In the genomic region with DNA sequence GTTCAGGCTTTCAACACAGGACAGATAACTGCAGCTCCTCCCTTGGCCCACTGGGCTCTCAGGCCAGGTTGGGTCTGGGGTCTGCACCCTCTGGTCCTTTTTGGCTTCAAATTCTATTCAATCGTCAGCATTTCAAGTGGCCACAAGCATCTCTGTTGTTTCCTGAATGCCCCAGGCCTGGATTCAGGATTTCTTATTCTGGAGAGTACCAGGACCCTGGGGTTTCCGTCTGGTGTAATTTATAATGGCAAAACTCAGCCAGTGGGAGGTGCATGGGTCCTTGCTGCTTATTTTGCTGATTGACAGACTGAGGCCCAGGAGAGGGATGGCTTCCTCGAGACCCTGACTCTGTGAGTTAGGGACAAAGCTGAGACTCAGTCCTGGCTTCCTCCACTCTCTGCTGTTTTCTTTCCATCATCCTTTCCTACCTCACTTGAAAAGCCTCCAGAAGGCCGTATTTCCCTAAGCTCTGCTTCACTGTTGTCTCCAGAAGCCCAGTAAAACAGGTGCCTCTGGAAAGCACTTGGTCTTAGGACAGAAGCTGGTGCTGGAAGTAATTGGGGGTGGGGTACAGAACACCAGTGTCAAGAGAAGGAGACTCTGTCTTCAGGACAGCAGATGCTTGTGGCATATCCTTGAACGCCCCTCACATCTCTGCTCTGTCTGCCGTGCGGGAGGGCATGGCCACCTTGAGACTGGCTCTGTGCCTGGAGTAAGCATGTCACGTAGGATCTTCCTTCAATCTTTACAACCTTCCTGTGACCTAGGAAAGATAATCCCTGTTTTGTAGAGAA, we compare ENCODE assay signal across 9 cellular contexts. TPM values are rescaled to one million over a fixed set of nuclear protein-coding genes. Genes with fewer than 3 reads are reported as not detected.
DNase-seq lines count a peak whose midpoint lies in the region; ATAC-seq, FAIRE-seq and TF ChIP-seq lines count a peak whose summit lies in the region.
"Had no signal": no experiment of that assay in that cellular context is flagged by ENCODE, and none has a peak within 500 bp of the region (broad histone marks: within the 10 kb centered on the region; RNA-seq: fewer than 3 reads in every experiment).

No MANE protein-coding gene starts in this region.

- in situ Hi-C loops in Panc1 (cut with HindIII; ENCODE audit: low pct_unique_long_range_greater_than_20kb, low sequenced_read_pairs) = no loop called here
- in situ Hi-C loops in K562 (cut with MboI) = no loop called here

- H3K4me3 ChIP-seq in Panc1 (ENCODE audit: low read depth in 2 of 2, low read length in 2 of 2) (no peak overlapping the region), K562 (no peak overlapping the region; the same call in 1 of the 2 replicates), lower lobe of right lung (no peak overlapping the region), stomach smooth muscle (ENCODE audit: low read length in 2 of 2) (peak overlapping the region in 1 of 2 donors; percentile 40)

- peaks cover 26% of the 10 kb centered on the region for H3K4me1 ChIP-seq in Panc1 (ENCODE audit: control insufficient read depth, insufficient read depth, low read length)
- H3K4me1 ChIP-seq in K562 (replicated peaks in 1 of 2; ENCODE audit: control insufficient read depth in 2 of 2, insufficient read depth in 2 of 2, low read length in 2 of 2) = peaks cover 61 to 66% of the 10 kb centered on the region in 2 experiments
- H3K4me1 ChIP-seq in lower lobe of right lung = peaks cover 98% of the 10 kb centered on the region
- peaks cover 49% of the 10 kb centered on the region for H3K4me1 ChIP-seq in stomach smooth muscle (ENCODE audit: control insufficient read depth, insufficient read depth, low read length)

- H3K9me1 ChIP-seq in K562 (ENCODE audit: control insufficient read depth, insufficient read depth, low read length) = no peaks in the 10 kb centered on the region

- no peak for TF ChIP-seq RAD21 in K562 (CRISPR knock-in tag; conservative IDR thresholded peaks at IDR 0.05 in 1 of 2, IDR thresholded peaks at IDR 0.05 in 1 of 2)

- peak overlapping the region; percentile 36; the same call in 1 of the 2 replicates for H2AFZ ChIP-seq in K562 (ENCODE audit: low read depth, low read length)

- no peaks in the 10 kb centered on the region for H3K27me3 ChIP-seq in Panc1 (ENCODE audit: control insufficient read depth, insufficient read depth, low read length)
- no peaks in the 10 kb centered on the region for H3K27me3 ChIP-seq in K562 (ENCODE audit: control insufficient read depth in 2 of 2, insufficient read depth in 2 of 2, low read length in 2 of 2)
- no peaks in the 10 kb centered on the region for H3K27me3 ChIP-seq in lower lobe of right lung (ENCODE audit: low read depth)
- H3K27me3 ChIP-seq in stomach smooth muscle (ENCODE audit: control insufficient read depth in 1 of 2, insufficient read depth in 2 of 2, low read length in 2 of 2) = no peaks in the 10 kb centered on the region

- WGBS in K562 (ENCODE audit: insufficient coverage, low coverage, missing lambda C conversion rate) = 36% methylated on average over 8 of the region's 8 CpGs

- DNase-seq in Panc1 (ENCODE audit: low read depth, low spot score) (no peak), K562 (ENCODE audit: extremely low read depth in 1 of 4, low spot score in 3 of 4) (no peak), lower lobe of right lung (no peak), urothelium cell line (ENCODE audit: low spot score) (no peak), NCI-H1092 treated with DMSO at 0.1 percent for 48 hours (lab: John Stamatoyannopoulos, UW) (no peak), SKM-1 (lab: John Stamatoyannopoulos, UW; ENCODE audit: unreplicated experiment) (no peak)
- DNase-seq in activated effector memory CD4-positive, alpha-beta T cell treated with anti-CD3 and anti-CD28 coated beads, Interleukin-2, amount 50 U/mL, for 16 hours = no peak

- TF ChIP-seq EP300 in K562 (IDR thresholded peaks at IDR 0.05; ENCODE audit: low read length) = no peak

- H3K4me2 ChIP-seq in K562 (ENCODE audit: insufficient read depth, low read length) = peak overlapping the region; percentile 75

- H3K36me3 ChIP-seq in Panc1 (ENCODE audit: control insufficient read depth, insufficient read depth, low read length) (no peaks in the 10 kb centered on the region), K562 (ENCODE audit: control insufficient read depth, insufficient read depth, low read length) (peaks cover 68% of the 10 kb centered on the region), lower lobe of right lung (no peaks in the 10 kb centered on the region), stomach smooth muscle (ENCODE audit: control insufficient read depth in 2 of 2, insufficient read depth in 2 of 2, low read length in 2 of 2) (no peaks in the 10 kb centered on the region)

- CTCF ChIA-PET in Panc1 (lab: Charles Lee) = interaction anchor here (0.6 kb wide), 1 partner anchor 52 kb away, joined by 3 read pairs; no protein-coding TSS in a partner anchor
- CTCF ChIA-PET in K562 (lab: Yijun Ruan, JAX; ENCODE audit: low intra/inter-chr PET ratio) = interaction anchor here (0.6 kb wide), 1 partner anchor 14 kb away, joined by 3 read pairs; no protein-coding TSS in a partner anchor

- peaks cover 96% of the 10 kb centered on the region for H3K79me2 ChIP-seq in K562 (ENCODE audit: control insufficient read depth, insufficient read depth, low read length)

- H3K9me3 ChIP-seq in Panc1 (ENCODE audit: control insufficient read depth, insufficient read depth, low read depth, low read length) (peaks cover 10% of the 10 kb centered on the region; the same call in 1 of the 2 replicates), K562 (replicated peaks; ENCODE audit: control insufficient read depth, insufficient read depth, low read depth, low read length) (peaks cover 21% of the 10 kb centered on the region), lower lobe of right lung (no peaks in the 10 kb centered on the region), stomach smooth muscle (ENCODE audit: control insufficient read depth in 2 of 2, low read length in 2 of 2) (no peaks in the 10 kb centered on the region)

- ATAC-seq in Panc1 = peak; percentile 36
- peak; percentile 4 for ATAC-seq in K562
- ATAC-seq in lower lobe of right lung = peak; percentile 0 to 9

- TF ChIP-seq CTCF in Panc1 (IDR thresholded peaks at IDR 0.05) (no peak), K562 (IDR thresholded peaks at IDR 0.05 in 2 of 3, conservative IDR thresholded peaks at IDR 0.05 in 1 of 3; ENCODE audit: insufficient read depth in 2 of 3, low read depth in 1 of 3, low read length in 3 of 3) (no peak), lower lobe of right lung (IDR thresholded peaks at IDR 0.05) (no peak)

- BruUV-seq in Panc1 (replicated peaks; lab: Mats Ljungman, UMichigan) (no TSS peak), K562 (replicated peaks; lab: Mats Ljungman, UMichigan) (no TSS peak)

- TF ChIP-seq POLR2A in K562 (conservative IDR thresholded peaks at IDR 0.05) = no peak; the same call in 1 of the 2 replicates

- intact Hi-C loops in Panc1 (cut with micrococcal nuclease; ENCODE audit: unreplicated experiment) = no loop called here
- intact Hi-C loops in K562 (cut with micrococcal nuclease) = no loop called here
- intact Hi-C loops in lower lobe of right lung (cut with DNase I) = no loop called here

- POLR2A ChIA-PET in Panc1 (lab: Charles Lee) = no interaction called here
- POLR2A ChIA-PET in K562 (lab: Yijun Ruan, JAX) = interaction anchor here (0.5 to 2.1 kb wide), 12 partner anchors 9 to 296 kb away, joined by 3 to 12 read pairs (median 4); no protein-coding TSS in a partner anchor

- H3K9ac ChIP-seq in K562 (ENCODE audit: insufficient read depth in 1 of 2, low read depth in 2 of 2, low read length in 2 of 2) = peak overlapping the region; percentile 52 to 85
- peak overlapping the region; percentile 4 to 36 for H3K9ac ChIP-seq in stomach smooth muscle (ENCODE audit: low read length in 2 of 2)

- FAIRE-seq in K562 (lab: Jason Lieb, UNC) (peak; percentile 6), urothelium cell line (lab: Jason Lieb, UNC) (no peak)
- FAIRE-seq: GM18507 had no signal

- H4K20me1 ChIP-seq in K562 (replicated peaks; ENCODE audit: control insufficient read depth, insufficient read depth, low read length) = no peaks in the 10 kb centered on the region

- H3K27ac ChIP-seq in Panc1 (ENCODE audit: low read length) (0 out of 2 replicates have a peak overlapping the region, but pooled peaks have one; percentile 30), K562 (ENCODE audit: extremely low read depth, low read depth, low read length) (peak overlapping the region; percentile 90), lower lobe of right lung (peak overlapping the region; percentile 83), stomach smooth muscle (ENCODE audit: low read length) (peak overlapping the region; percentile 58)

RNA-seq across cellular contexts. Expression of a gene that starts 39.5 kb away (rescaled TPM):
- total RNA-seq in Panc1 (2021; ENCODE audit: unreplicated experiment) (0.10 TPM), K562 (2014; rRNA removed) (0.29 TPM in 1 of 2 replicates, not detected in the other), K562 (2014; rRNA removed; fragmentation: Illumina TruSeq; extraction: Trizol) (0.04 TPM in 1 of 2 replicates, not detected in the other), K562 (2015; rRNA removed; fragmentation: Illumina TruSeq; extraction: Trizol) (0.04 TPM in 2 replicates), K562 (2021) (0.13 TPM in 1 of 2 replicates, not detected in the other), lower lobe of right lung (1.4 TPM)
- not detected for polyA plus RNA-seq in Panc1 (2012; ENCODE audit: insufficient read length)
- total RNA-seq in K562 (2011; cell fraction: chromatin; rRNA removed; ENCODE audit: low replicate concordance) = 0.09 TPM in 1 of 2 replicates, not detected in the other
- 0.26 TPM in 1 of 2 replicates, not detected in the other for total RNA-seq in K562 (2011; cell fraction: nucleolus; rRNA removed)
- 0.22 TPM in 1 of 2 replicates, not detected in the other for total RNA-seq in K562 (2011; cell fraction: nucleoplasm; rRNA removed)
- polyA plus RNA-seq in K562 (2011; rRNA removed) (0.03 TPM in 1 of 2 replicates, not detected in the other), K562 (2014; fragmentation: Illumina TruSeq; extraction: Trizol) (not detected in 2 replicates), K562 (2014; fragmentation: Nextera tagmentation; extraction: Ambion mirVana) (under 1 TPM in 1 of 2 experiments, not detected in 1; 0.14 TPM), K562 (2014; rRNA removed) (not detected in 2 replicates)
- polyA plus RNA-seq in K562 (2011; cell fraction: cytosol; rRNA removed) = not detected in 2 replicates
- polyA plus RNA-seq in K562 (2011; cell fraction: nucleus; rRNA removed) = 0.03 TPM in 1 of 2 replicates, not detected in the other
- 0.05 and 0.06 TPM in 2 replicates for polyA plus RNA-seq in K562 (2012)
- not detected in 2 replicates for polyA minus RNA-seq in K562 (2011; rRNA and poly(A)+ RNA removed)
- polyA minus RNA-seq in K562 (2011; cell fraction: cytosol; rRNA and poly(A)+ RNA removed) = not detected in 2 replicates
- polyA minus RNA-seq in K562 (2011; cell fraction: nucleus; rRNA and poly(A)+ RNA removed) = not detected in 2 replicates

RNA-seq across cellular contexts. Expression of a gene that starts 44.1 kb away (rescaled TPM):
- total RNA-seq in Panc1 (2021; ENCODE audit: unreplicated experiment) = 39.0 TPM
- 48.4 TPM for polyA plus RNA-seq in Panc1 (2012; ENCODE audit: insufficient read length)
- total RNA-seq in K562 (2011; cell fraction: chromatin; rRNA removed; ENCODE audit: low replicate concordance) = 67.3 and 149 TPM in 2 replicates
- 99.9 and 106 TPM in 2 replicates for total RNA-seq in K562 (2011; cell fraction: nucleolus; rRNA removed)
- 117 and 138 TPM in 2 replicates for total RNA-seq in K562 (2011; cell fraction: nucleoplasm; rRNA removed)
- total RNA-seq in K562 (2014; rRNA removed) = 22.4 and 33.3 TPM in 2 replicates
- total RNA-seq in K562 (2014; rRNA removed; fragmentation: Illumina TruSeq; extraction: Trizol) = 19.0 and 23.3 TPM in 2 replicates
- 22.5 and 24.4 TPM in 2 replicates for total RNA-seq in K562 (2015; rRNA removed; fragmentation: Illumina TruSeq; extraction: Trizol)
- 89.2 and 92.9 TPM in 2 replicates for total RNA-seq in K562 (2021)
- 42.9 and 65.1 TPM in 2 replicates for polyA plus RNA-seq in K562 (2011; rRNA removed)
- 52.8 and 88.0 TPM in 2 replicates for polyA plus RNA-seq in K562 (2011; cell fraction: cytosol; rRNA removed)
- 52.2 and 85.9 TPM in 2 replicates for polyA plus RNA-seq in K562 (2011; cell fraction: nucleus; rRNA removed)
- polyA plus RNA-seq in K562 (2012) = 44.4 and 57.4 TPM in 2 replicates
- 65.0 and 66.6 TPM in 2 replicates for polyA plus RNA-seq in K562 (2014; fragmentation: Illumina TruSeq; extraction: Trizol)
- polyA plus RNA-seq in K562 (2014; fragmentation: Nextera tagmentation; extraction: Ambion mirVana) = 1 to 10 TPM; 5.8 to 6.6 TPM
- 47.2 and 57.2 TPM in 2 replicates for polyA plus RNA-seq in K562 (2014; rRNA removed)
- polyA minus RNA-seq in K562 (2011; rRNA and poly(A)+ RNA removed) = 21.6 and 45.5 TPM in 2 replicates
- polyA minus RNA-seq in K562 (2011; cell fraction: cytosol; rRNA and poly(A)+ RNA removed) = 28.6 and 45.2 TPM in 2 replicates
- polyA minus RNA-seq in K562 (2011; cell fraction: nucleus; rRNA and poly(A)+ RNA removed) = 20.1 and 21.1 TPM in 2 replicates
- total RNA-seq in lower lobe of right lung = 169 TPM

Comparison
In these comparisons a context has a peak if more than half of its experiments do, and no peak if none do; other contexts are left out.
1. H3K27ac ChIP-seq: peak in every context shown above with its lines; median percentile 90 in K562; 83 in lower lobe of right lung; 58 in stomach smooth muscle; 30 in Panc1.